1 cellular context compared by ENCODE assay signal in genomic region chr7:98357751-98358161, GRCh38.
TF ChIP-seq lines count a peak whose summit lies in the region.

No MANE protein-coding gene starts in this region.

TF ChIP-seq in HepG2, 621 proteins besides CTCF, POLR2A, EP300 and RAD21 (continued from another document):
- TF ChIP-seq ZBTB33 (CRISPR knock-in tag; IDR thresholded peaks at IDR 0.05), result peak; percentile 81; the same call in 1 of the 2 replicates
- 0 out of 2 replicates have a peak, but pooled peaks have one; percentile 36 for TF ChIP-seq ATF3 (CRISPR knock-in tag; IDR thresholded peaks at IDR 0.05)
- peak; percentile 39 for TF ChIP-seq SAP130 (CRISPR knock-in tag; IDR thresholded peaks at IDR 0.05; ENCODE audit: low read depth)
- peak; percentile 57 for TF ChIP-seq SALL1 (CRISPR knock-in tag; IDR thresholded peaks at IDR 0.05)
- TF ChIP-seq NFYC (CRISPR knock-in tag; IDR thresholded peaks at IDR 0.05), result no peak
- TF ChIP-seq MIXL1 (CRISPR knock-in tag; IDR thresholded peaks at IDR 0.05), result 0 out of 2 replicates have a peak, but pooled peaks have one; percentile 45
- no peak for TF ChIP-seq SOX13 (IDR thresholded peaks at IDR 0.05)
- TF ChIP-seq SOX13 (CRISPR knock-in tag; conservative IDR thresholded peaks at IDR 0.05 in 1 of 2, IDR thresholded peaks at IDR 0.05 in 1 of 2), result peak in 1 of 2 experiments; percentile 48; a peak in 1 of 4 replicates
- TF ChIP-seq MTERF4 (CRISPR knock-in tag; IDR thresholded peaks at IDR 0.05), result no peak
- peak; percentile 65; the same call in 1 of the 2 replicates for TF ChIP-seq MAFF (IDR thresholded peaks at IDR 0.05; ENCODE audit: low read depth, low read length)
- TF ChIP-seq NR2F6 (IDR thresholded peaks at IDR 0.05), result no peak
- 0 out of 2 replicates have a peak, but pooled peaks have one; percentile 20 for TF ChIP-seq NR2F6 (CRISPR knock-in tag; IDR thresholded peaks at IDR 0.05)
- TF ChIP-seq KMT2B (CRISPR knock-in tag; IDR thresholded peaks at IDR 0.05), result no peak
- no peak for TF ChIP-seq ZZZ3 (CRISPR knock-in tag; IDR thresholded peaks at IDR 0.05; ENCODE audit: borderline replicate concordance)
- TF ChIP-seq ZNF619 (CRISPR knock-in tag; IDR thresholded peaks at IDR 0.05), result no peak
- TF ChIP-seq SOX5 (CRISPR knock-in tag; IDR thresholded peaks at IDR 0.05; ENCODE audit: borderline replicate concordance), result peak; percentile 40; the same call in 1 of the 2 replicates
- TF ChIP-seq ARID5B (CRISPR knock-in tag; IDR thresholded peaks at IDR 0.05), result peak; percentile 72
- TF ChIP-seq ZNF644 (CRISPR knock-in tag; IDR thresholded peaks at IDR 0.05; ENCODE audit: low read depth), result 0 out of 2 replicates have a peak, but pooled peaks have one; percentile 51
- 0 out of 2 replicates have a peak, but pooled peaks have one; percentile 22 for TF ChIP-seq IRF2 (CRISPR knock-in tag; IDR thresholded peaks at IDR 0.05)
- TF ChIP-seq SUZ12 (IDR thresholded peaks at IDR 0.05; ENCODE audit: low read depth, low read length), result no peak
- TF ChIP-seq KDM3A (CRISPR knock-in tag; IDR thresholded peaks at IDR 0.05; ENCODE audit: low read depth), result 0 out of 2 replicates have a peak, but pooled peaks have one; percentile 29
- 0 out of 2 replicates have a peak, but pooled peaks have one; percentile 26 for TF ChIP-seq ZBTB38 (CRISPR knock-in tag; IDR thresholded peaks at IDR 0.05)
- no peak for TF ChIP-seq RFX1 (IDR thresholded peaks at IDR 0.05)
- TF ChIP-seq GATAD2A (CRISPR knock-in tag; IDR thresholded peaks at IDR 0.05), result peak; percentile 63
- TF ChIP-seq CCDC6 (CRISPR knock-in tag; IDR thresholded peaks at IDR 0.05), result no peak
- TF ChIP-seq ZNF547 (CRISPR knock-in tag; IDR thresholded peaks at IDR 0.05), result no peak
- TF ChIP-seq ZNF207 (IDR thresholded peaks at IDR 0.05; ENCODE audit: borderline replicate concordance), result no peak
- peak; percentile 38 to 49; a peak in 3 of 4 replicates for TF ChIP-seq MAFK (conservative IDR thresholded peaks at IDR 0.05 in 1 of 2, IDR thresholded peaks at IDR 0.05 in 1 of 2; ENCODE audit: low read length in 2 of 2)
- TF ChIP-seq PCBP2 (optimal IDR thresholded peaks at IDR 0.05; ENCODE audit: low read depth, low read length, poor library complexity, severe bottlenecking), result no peak
- no peak for TF ChIP-seq GRHL1 (CRISPR knock-in tag; conservative IDR thresholded peaks at IDR 0.05)
- TF ChIP-seq ETV5 (CRISPR knock-in tag; IDR thresholded peaks at IDR 0.05; ENCODE audit: borderline replicate concordance), result peak; percentile 24; the same call in 1 of the 2 replicates
- TF ChIP-seq RARA (CRISPR knock-in tag; IDR thresholded peaks at IDR 0.05), result peak; percentile 55; the same call in 1 of the 2 replicates
- no peak for TF ChIP-seq DMTF1 (CRISPR knock-in tag; IDR thresholded peaks at IDR 0.05)
- peak; percentile 93 for TF ChIP-seq FOSL2 (CRISPR knock-in tag; IDR thresholded peaks at IDR 0.05)
- no peak for TF ChIP-seq NR2C2 (CRISPR knock-in tag; IDR thresholded peaks at IDR 0.05; ENCODE audit: borderline replicate concordance)
- TF ChIP-seq ZNF614 (CRISPR knock-in tag; IDR thresholded peaks at IDR 0.05; ENCODE audit: borderline replicate concordance), result 0 out of 2 replicates have a peak, but pooled peaks have one; percentile 20
- TF ChIP-seq ATF4 (CRISPR knock-in tag; IDR thresholded peaks at IDR 0.05), result peak in 1 of 2 experiments; percentile 70; a peak in 1 of 4 replicates
- peak; percentile 56 for TF ChIP-seq FOXA3 (CRISPR knock-in tag; IDR thresholded peaks at IDR 0.05)
- TF ChIP-seq ZBTB1 (CRISPR knock-in tag; IDR thresholded peaks at IDR 0.05; ENCODE audit: borderline replicate concordance), result no peak
- peak; percentile 30; the same call in 1 of the 2 replicates for TF ChIP-seq ARID3A (IDR thresholded peaks at IDR 0.05; ENCODE audit: low read depth, low read length)
- no peak for TF ChIP-seq MYPOP (CRISPR knock-in tag; IDR thresholded peaks at IDR 0.05)
- TF ChIP-seq HMG20A (CRISPR knock-in tag; IDR thresholded peaks at IDR 0.05; ENCODE audit: borderline replicate concordance), result no peak; the same call in 1 of the 2 replicates
